ENCODE assay signal across 1 cellular context in the genomic region with DNA sequence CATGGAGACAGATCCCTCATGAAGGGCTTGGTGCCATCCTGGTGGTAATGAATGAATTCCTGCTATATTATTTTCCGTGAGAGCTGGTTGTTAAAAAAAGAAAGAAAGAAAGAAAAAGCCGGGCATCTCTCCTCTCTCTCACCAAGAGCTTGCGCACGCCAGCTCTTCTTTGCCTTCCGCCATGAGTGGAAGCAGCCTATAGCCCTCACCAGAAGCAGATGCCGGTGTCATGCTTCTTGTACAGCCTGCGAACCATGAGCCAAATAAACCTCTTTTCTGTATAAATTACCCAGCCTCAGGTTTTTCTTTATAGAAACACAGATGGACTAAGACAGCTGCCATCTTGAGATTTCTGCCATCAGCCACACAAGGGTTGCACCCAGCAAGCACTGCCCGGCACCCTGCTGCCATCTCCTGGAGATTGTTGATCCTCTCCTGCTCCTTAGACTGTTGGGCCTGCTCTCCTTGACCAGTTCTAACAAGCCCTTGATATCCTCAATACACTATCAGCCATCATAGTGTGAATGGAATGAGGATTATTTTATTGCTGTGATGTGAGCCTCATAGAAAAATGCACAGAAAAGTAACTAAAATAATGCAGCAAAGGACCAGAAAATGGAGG.
TF ChIP-seq lines count a peak whose summit lies in the region.

No MANE protein-coding gene starts in this region.

TF ChIP-seq in GM23338, 12 proteins besides CTCF, POLR2A, EP300 and RAD21:
- TF ChIP-seq CREB1 (CRISPR knock-in tag; IDR thresholded peaks at IDR 0.05; ENCODE audit: low read depth), result no peak
- no peak for TF ChIP-seq NANOG (IDR thresholded peaks at IDR 0.05; ENCODE audit: borderline replicate concordance)
- no peak for TF ChIP-seq EZH2phosphoT487 (IDR thresholded peaks at IDR 0.05; ENCODE audit: unreplicated experiment)
- TF ChIP-seq POLR2AphosphoS5 (IDR thresholded peaks at IDR 0.05; ENCODE audit: low read depth), result no peak
